ENCODE assay signal across 20 cellular contexts in the genomic region with DNA sequence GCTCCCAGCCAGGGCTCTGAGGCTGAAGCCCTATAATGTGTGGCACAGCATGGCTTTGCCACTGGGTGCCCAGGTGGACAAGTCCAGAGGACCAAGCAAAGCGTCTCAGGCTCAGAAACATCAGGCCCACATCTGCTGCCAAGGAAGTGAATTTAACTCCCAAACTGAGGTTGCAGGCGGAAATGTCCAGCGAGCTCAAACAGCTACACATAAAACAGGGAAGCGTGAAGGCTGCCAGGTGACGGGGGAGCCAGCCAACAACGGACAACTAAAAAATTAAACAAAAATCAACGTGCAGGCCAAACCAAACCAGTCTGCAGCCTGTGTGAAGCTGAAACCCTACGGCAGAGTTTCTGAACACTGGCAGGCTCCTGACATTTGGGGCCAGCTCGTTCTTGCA. TPM values are rescaled to one million over a fixed set of nuclear protein-coding genes. Genes with fewer than 3 reads are reported as not detected.
DNase-seq lines count a peak whose midpoint lies in the region; ATAC-seq, FAIRE-seq and TF ChIP-seq lines count a peak whose summit lies in the region.
"Had no signal": no experiment of that assay in that cellular context is flagged by ENCODE, and none has a peak within 500 bp of the region (broad histone marks: within the 10 kb centered on the region; RNA-seq: fewer than 3 reads in every experiment).

No MANE protein-coding gene starts in this region.

- TF ChIP-seq CTCF in RWPE1 (conservative IDR thresholded peaks at IDR 0.05; ENCODE audit: low read depth) (no peak), kidney (IDR thresholded peaks at IDR 0.05; ENCODE audit: borderline replicate concordance, extremely low read depth, insufficient read depth) (no peak), stomach (IDR thresholded peaks at IDR 0.05) (no peak)

- H3K36me3 ChIP-seq in kidney (ENCODE audit: control insufficient read depth in 1 of 2, insufficient read depth in 2 of 2, low read length in 2 of 2), result no peaks in the 10 kb centered on the region
- no peaks in the 10 kb centered on the region for H3K36me3 ChIP-seq in stomach

- H3K9me3 ChIP-seq in kidney (ENCODE audit: control insufficient read depth in 1 of 2, low read length in 2 of 2) (no peaks in the 10 kb centered on the region), stomach (no peaks in the 10 kb centered on the region)
- H3K9me3 ChIP-seq: spleen had no signal

- POLR2A ChIA-PET in activated CD4-positive, alpha-beta T cell treated with anti-CD3 and anti-CD28 coated beads for 36 hours (lab: Charles Lee), result no interaction called here
- POLR2A ChIA-PET in RWPE1 (lab: Yijun Ruan, JAX; ENCODE audit: low non-redundant PET), result no interaction called here

- H3K4me3 ChIP-seq in kidney (ENCODE audit: low read length in 2 of 2), result peak overlapping the region in 1 of 2 donors; percentile 70
- H3K4me3 ChIP-seq in stomach, result peak overlapping the region in 1 of 4 donors; percentile 23
- H3K4me3 ChIP-seq: spleen had no signal

- CTCF ChIA-PET in activated CD4-positive, alpha-beta T cell treated with anti-CD3 and anti-CD28 coated beads for 36 hours (lab: Charles Lee), result interaction anchor here (0.6 to 1.2 kb wide), 3 partner anchors 9 to 364 kb away, joined by 3 read pairs; no protein-coding TSS in a partner anchor
- CTCF ChIA-PET in RWPE1 (lab: Yijun Ruan, JAX), result interaction anchor here (0.7 to 1.9 kb wide), 2 partner anchors 60 to 99 kb away, joined by 3 to 4 read pairs; no protein-coding TSS in a partner anchor

- no peaks in the 10 kb centered on the region for H3K27me3 Mint-ChIP-seq in activated CD4-positive, alpha-beta T cell treated with anti-CD3 and anti-CD28 coated beads for 36 hours
- H3K27me3 Mint-ChIP-seq: CD4-positive, alpha-beta memory T cell had no signal

- no peak for DNase-seq in activated CD4-positive, alpha-beta T cell treated with anti-CD3 and anti-CD28 coated beads for 36 hours
- DNase-seq in activated CD4-positive, alpha-beta T cell treated with anti-CD3 and anti-CD28 coated beads for 1 hour, result no peak
- DNase-seq in RWPE1 (ENCODE audit: low spot score) (no peak), kidney (no peak), stomach (peak; percentile 85), NCI-H1105 (lab: John Stamatoyannopoulos, UW) (no peak), left colon (no peak)
- no peak for DNase-seq in stimulated activated CD4-positive, alpha-beta T cell treated with anti-CD3 and anti-CD28 coated beads, Interleukin-4, amount 100 ng/mL, for 1 hour
- DNase-seq: 8988T; activated naive CD4-positive, alpha-beta T cell; CD4-positive, alpha-beta memory T cell; NCI-H1417; NCI-H226; spleen had no signal

- H3K9me3 Mint-ChIP-seq in activated CD4-positive, alpha-beta T cell treated with anti-CD3 and anti-CD28 coated beads for 36 hours (ENCODE audit: low read depth), result no peaks in the 10 kb centered on the region
- H3K9me3 Mint-ChIP-seq: CD4-positive, alpha-beta memory T cell had no signal

- H3K27me3 ChIP-seq in stomach, result no peaks in the 10 kb centered on the region
- H3K27me3 ChIP-seq: spleen had no signal

- TF ChIP-seq EP300 in stomach (IDR thresholded peaks at IDR 0.05), result no peak

- H3K36me3 Mint-ChIP-seq in activated CD4-positive, alpha-beta T cell treated with anti-CD3 and anti-CD28 coated beads for 36 hours (ENCODE audit: low read depth), result peaks cover 51% of the 10 kb centered on the region
- H3K36me3 Mint-ChIP-seq: CD4-positive, alpha-beta memory T cell had no signal

- H3K9ac ChIP-seq in kidney (ENCODE audit: low read length in 2 of 2), result peak overlapping the region in 1 of 2 donors; percentile 56

- no peak for FAIRE-seq in kidney (lab: Jason Lieb, UNC)
- FAIRE-seq: endometrium, GM12891, keratinocyte, TTC549 had no signal

- H3K27ac ChIP-seq in RWPE1 (peak overlapping the region; percentile 81), kidney (ENCODE audit: low read depth in 2 of 2, low read length in 2 of 2) (peak overlapping the region; percentile 75 to 86), stomach (peak overlapping the region; percentile 52 to 85 (median 83))
- H3K27ac ChIP-seq: spleen had no signal

- 27 to 49% (median 30%) methylated on average over 9 of the region's 9 CpGs for WGBS in stomach, 5 donors

- H3K4me3 Mint-ChIP-seq in activated CD4-positive, alpha-beta T cell treated with anti-CD3 and anti-CD28 coated beads for 36 hours, result peak overlapping the region; percentile 1

- no peak for TF ChIP-seq POLR2A in stomach (IDR thresholded peaks at IDR 0.05)

- intact Hi-C loops in activated CD4-positive, alpha-beta T cell treated with anti-CD3 and anti-CD28 coated beads for 36 hours (cut with DNase I, micrococcal nuclease), result no loop called here
- intact Hi-C loops in kidney (cut with DNase I) (no loop called here), stomach (cut with DNase I; ENCODE audit: low total_unique reads) (no loop called here), left colon (cut with DNase I, micrococcal nuclease) (no loop called here)

- no peak overlapping the region for H3K27ac Mint-ChIP-seq in activated CD4-positive, alpha-beta T cell treated with anti-CD3 and anti-CD28 coated beads for 36 hours

- peaks cover 31% of the 10 kb centered on the region for H3K4me1 Mint-ChIP-seq in activated CD4-positive, alpha-beta T cell treated with anti-CD3 and anti-CD28 coated beads for 36 hours

- ATAC-seq in activated CD4-positive, alpha-beta T cell treated with anti-CD3 and anti-CD28 coated beads for 36 hours, result no peak
- no peak for ATAC-seq in left colon

- peaks cover 17 to 20% of the 10 kb centered on the region in 2 donors for H3K4me1 ChIP-seq in kidney (ENCODE audit: control insufficient read depth in 1 of 2, insufficient read depth in 1 of 2, low read depth in 1 of 2, low read length in 2 of 2)
- peaks cover 51 to 87% (median 72%) of the 10 kb centered on the region in 4 donors for H3K4me1 ChIP-seq in stomach

RNA-seq across cellular contexts. Expression of gene TK1, which starts 2.5 kb away (rescaled TPM):
- 100 to 1,000 TPM; 157 to 195 TPM for total RNA-seq in activated CD4-positive, alpha-beta T cell treated with anti-CD3 and anti-CD28 coated beads for 36 hours
- total RNA-seq in kidney (12.7 TPM), stomach (10 to 100 TPM in 4 of 5 donors, 1 to 10 TPM in 1; 4.5 to 35.6 (median 17.8) TPM), left colon (10 to 100 TPM; 14.8 to 24.9 TPM)
- polyA plus RNA-seq in kidney (ENCODE audit: insufficient read depth, low read depth, low replicate concordance) (9.3 TPM), stomach (10 to 100 TPM in 2 of 3 donors, 1 to 10 TPM in 1; 8.7 to 38.1 (median 17.7) TPM)

RNA-seq across cellular contexts. Expression of gene AFMID, which starts 2.9 kb away (rescaled TPM):
- total RNA-seq in activated CD4-positive, alpha-beta T cell treated with anti-CD3 and anti-CD28 coated beads for 36 hours, result 10 to 100 TPM; 26.3 to 26.7 TPM
- total RNA-seq in kidney, result 63.9 TPM
- 118 TPM for polyA plus RNA-seq in kidney (ENCODE audit: insufficient read depth, low read depth, low replicate concordance)
- total RNA-seq in stomach, result 100 to 1,000 TPM in 3 of 5 donors, 10 to 100 TPM in 2; 29.6 to 189 (median 109) TPM
- 10 to 100 TPM; 25.7 to 39.7 (median 27.2) TPM for polyA plus RNA-seq in stomach
- 10 to 100 TPM; 26.7 to 33.2 TPM for total RNA-seq in left colon

RNA-seq across cellular contexts. Expression of gene SYNGR2, which starts 15.9 kb away (rescaled TPM):
- total RNA-seq in activated CD4-positive, alpha-beta T cell treated with anti-CD3 and anti-CD28 coated beads for 36 hours, result 10 to 100 TPM; 79.1 to 89.2 TPM
- total RNA-seq in kidney, result 165 TPM
- 149 TPM for polyA plus RNA-seq in kidney (ENCODE audit: insufficient read depth, low read depth, low replicate concordance)
- 100 to 1,000 TPM in 1 of 5 donors, 10 to 100 TPM in 4; 28.6 to 219 (median 44.9) TPM for total RNA-seq in stomach
- polyA plus RNA-seq in stomach, result 100 to 1,000 TPM in 1 of 3 donors, 10 to 100 TPM in 2; 36.0 to 151 (median 71.7) TPM
- total RNA-seq in left colon, result 100 to 1,000 TPM; 173 to 188 TPM

RNA-seq across cellular contexts. Expression of gene BIRC5, which starts 29.7 kb away (rescaled TPM):
- total RNA-seq in activated CD4-positive, alpha-beta T cell treated with anti-CD3 and anti-CD28 coated beads for 36 hours, result 100 to 1,000 TPM; 100 to 107 TPM
- total RNA-seq in kidney, result 1.7 TPM
- 0.26 TPM for polyA plus RNA-seq in kidney (ENCODE audit: insufficient read depth, low read depth, low replicate concordance)
- 10 to 100 TPM in 1 of 5 donors, 1 to 10 TPM in 3, not detected in 1; 3.9 to 10.5 (median 5.4) TPM for total RNA-seq in stomach
- polyA plus RNA-seq in stomach, result 10 to 100 TPM in 2 of 3 donors, 1 to 10 TPM in 1; 3.4 to 10.3 (median 10.1) TPM
- 10 to 100 TPM in 1 of 2 donors, 1 to 10 TPM in 1; 3.4 to 10.1 TPM for total RNA-seq in left colon

RNA-seq across cellular contexts. Expression of gene C17orf99, which starts 38.1 kb away (rescaled TPM):
- not detected for total RNA-seq in activated CD4-positive, alpha-beta T cell treated with anti-CD3 and anti-CD28 coated beads for 36 hours
- total RNA-seq in kidney (not detected), stomach (not detected), left colon (not detected)
- polyA plus RNA-seq in kidney (ENCODE audit: insufficient read depth, low read depth, low replicate concordance) (not detected), stomach (under 1 TPM in 1 of 3 donors, not detected in 2; 0.08 TPM)
- total RNA-seq: CD4-positive, alpha-beta memory T cell; mucosa of gallbladder; subcutaneous adipose tissue had no signal
- polyA plus RNA-seq: CD4-positive, alpha-beta memory T cell had no signal

Comparison
In these comparisons a context has a peak if more than half of its experiments do, and no peak if none do; other contexts are left out.
1. RNA of gene TK1, which starts 2.5 kb away (total RNA-seq): 157 to 195 TPM in activated CD4-positive, alpha-beta T cell treated with anti-CD3 and anti-CD28 coated beads for 36 hours; 14.8 to 24.9 TPM in left colon, 4.5 to 35.6 TPM in stomach and 12.7 TPM in kidney (single experiment); every median in the first group is over 4 times any median in the second.
2. Peak in every context shown above with its lines, with median percentiles within 50 percentile points of each other: H3K27ac ChIP-seq.